Comparison of ENCODE assay signal across 11 cellular contexts in genomic region chr4:127708985-127709384, GRCh38. TPM values are rescaled to one million over a fixed set of nuclear protein-coding genes. Genes with fewer than 3 reads are reported as not detected.
DNase-seq lines count a peak whose midpoint lies in the region; ATAC-seq and TF ChIP-seq lines count a peak whose summit lies in the region.
"Had no signal": no experiment of that assay in that cellular context is flagged by ENCODE, and none has a peak within 500 bp of the region (broad histone marks: within the 10 kb centered on the region; RNA-seq: fewer than 3 reads in every experiment).

No MANE protein-coding gene starts in this region.

- CTCF ChIA-PET in HCT116 (lab: Charles Lee): interaction anchor here (0.7 to 1.1 kb wide), 2 partner anchors 8 to 23 kb away, joined by 3 read pairs; no protein-coding TSS in a partner anchor

- H3K9me3 ChIP-seq in HCT116 (ENCODE audit: control insufficient read depth in 1 of 2, insufficient read depth in 1 of 2, low read depth in 1 of 2, low read length in 2 of 2): no peaks in the 10 kb centered on the region
- no peaks in the 10 kb centered on the region for H3K9me3 ChIP-seq in gastroesophageal sphincter

- peak; percentile 99 for ATAC-seq in HCT116
- peak; percentile 50 for ATAC-seq in gastroesophageal sphincter
- ATAC-seq: activated naive CD4-positive, alpha-beta T cell treated with anti-CD3 and anti-CD28 coated beads, Interleukin-2, amount 50 U/mL, for 72 hours had no signal

- 31% methylated on average over 5 of the region's 5 CpGs for WGBS in gastroesophageal sphincter (ENCODE audit: low coverage in 1 of 2), 2 donors

- POLR2A ChIA-PET in HCT116 (lab: Charles Lee): interaction anchor here (0.9 to 1.0 kb wide), 2 partner anchors 8 to 9 kb away, joined by 3 read pairs; no protein-coding TSS in a partner anchor

- DNase-seq in HCT116 (ENCODE audit: low read depth, low spot score): peak; percentile 91
- peak; percentile 23 for DNase-seq in RPMI8226
- peak; percentile 58 for DNase-seq in skeletal muscle cell (ENCODE audit: low read depth)
- no peak for DNase-seq in D341Med (ENCODE audit: low spot score)
- no peak for DNase-seq in NCI-H2227 treated with DMSO at 0.1 percent for 48 hours (lab: John Stamatoyannopoulos, UW)
- no peak for DNase-seq in NCI-H524 (lab: John Stamatoyannopoulos, UW)
- no peak for DNase-seq in stimulated activated CD4-positive, alpha-beta T cell treated with anti-CD3 and anti-CD28 coated beads, Interleukin-4, amount 100 ng/mL, for 1 hour
- DNase-seq: stimulated activated CD4-positive, alpha-beta T cell treated with anti-CD3 and anti-CD28 coated beads, Interleukin-1b, Interleukin-23, amount 100 ng/mL, for 48 hours; T-helper 1 cell had no signal

- H3K4me2 ChIP-seq in HCT116 (ENCODE audit: low read length): peak overlapping the region; percentile 82

- H3K27ac ChIP-seq in HCT116 (ENCODE audit: low read depth, low read length): peak overlapping the region; percentile 57; the same call in 1 of the 2 replicates
- H3K27ac ChIP-seq in gastroesophageal sphincter: no peak overlapping the region

- H3K9ac ChIP-seq in HCT116 (ENCODE audit: low read length): peak overlapping the region; percentile 55

- peak; percentile 24 for TF ChIP-seq RAD21 in HCT116 (IDR thresholded peaks at IDR 0.05; ENCODE audit: low read depth)

- H3K9me2 ChIP-seq in HCT116 (ENCODE audit: insufficient read depth): no peaks in the 10 kb centered on the region

- peaks cover 20 to 34% of the 10 kb centered on the region in 2 experiments for H3K4me1 ChIP-seq in HCT116 (ENCODE audit: control insufficient read depth in 1 of 2, insufficient read depth in 2 of 2, low read length in 2 of 2)
- H3K4me1 ChIP-seq in gastroesophageal sphincter: peaks cover 0 to 8% (median 0%) of the 10 kb centered on the region in 3 donors

- RAD21 ChIA-PET in HCT116 (lab: Charles Lee; ENCODE audit: low non-redundant PET in 1 of 2, low total read pairs in 2 of 2, uncharacterized antibody in 2 of 2, unreplicated experiment in 2 of 2): no interaction called here

- H3K27me3 ChIP-seq in HCT116 (ENCODE audit: insufficient read depth, low read length): no peaks in the 10 kb centered on the region
- no peaks in the 10 kb centered on the region for H3K27me3 ChIP-seq in gastroesophageal sphincter

- H3K4me3 ChIP-seq in HCT116 (replicated peaks in 1 of 2; ENCODE audit: low read depth in 1 of 2, low read length in 2 of 2): peak overlapping the region in 1 of 2 experiments; percentile 46; a peak in 2 of 4 replicates
- H3K4me3 ChIP-seq in gastroesophageal sphincter: no peak overlapping the region
- H3K4me3 ChIP-seq in skeletal muscle cell (ENCODE audit: low read depth, low read length): no peak overlapping the region

- no peak for TF ChIP-seq POLR2A in HCT116 (IDR thresholded peaks at IDR 0.05; ENCODE audit: borderline replicate concordance, extremely low read depth, insufficient read depth, insufficient read length)
- TF ChIP-seq POLR2A in gastroesophageal sphincter (IDR thresholded peaks at IDR 0.05): no peak

- no peak for TF ChIP-seq EP300 in gastroesophageal sphincter (IDR thresholded peaks at IDR 0.05)

- no peak for TF ChIP-seq CTCF in HCT116 (IDR thresholded peaks at IDR 0.05 in 2 of 3, conservative IDR thresholded peaks at IDR 0.05 in 1 of 3; ENCODE audit: borderline replicate concordance in 1 of 3, insufficient read depth in 1 of 3, low read depth in 2 of 3, low read length in 2 of 3)
- TF ChIP-seq CTCF in gastroesophageal sphincter (IDR thresholded peaks at IDR 0.05): no peak

- no peaks in the 10 kb centered on the region for H3K36me3 ChIP-seq in HCT116 (ENCODE audit: control insufficient read depth in 1 of 2, insufficient read depth in 2 of 2, low read length in 2 of 2)
- peaks cover 0 to 58% of the 10 kb centered on the region in 2 donors for H3K36me3 ChIP-seq in gastroesophageal sphincter

- H3K79me2 ChIP-seq in HCT116 (ENCODE audit: insufficient read depth, low read length): no peaks in the 10 kb centered on the region

- intact Hi-C loops in HCT116 (cut with micrococcal nuclease): no loop called here

- BruUV-seq in HCT116 (replicated peaks; lab: Mats Ljungman, UMichigan): no TSS peak

- H2AFZ ChIP-seq in HCT116 (ENCODE audit: low read depth, low read length, poor library complexity, severe bottlenecking): peak overlapping the region; percentile 31

- H4K20me1 ChIP-seq in HCT116 (ENCODE audit: insufficient read depth): no peaks in the 10 kb centered on the region

TF ChIP-seq in HCT116, 20 proteins besides CTCF, POLR2A, EP300 and RAD21:
- no peak for TF ChIP-seq REST (IDR thresholded peaks at IDR 0.05; ENCODE audit: low read depth)
- peak; percentile 61; the same call in 1 of the 2 replicates for TF ChIP-seq POLR2AphosphoS5 (IDR thresholded peaks at IDR 0.05; ENCODE audit: low read depth, low read length)
- peak; percentile 89 for TF ChIP-seq JUND (IDR thresholded peaks at IDR 0.05)
- TF ChIP-seq CEBPB (IDR thresholded peaks at IDR 0.05; ENCODE audit: low read depth): peak; percentile 70
- TF ChIP-seq ZNF274 (IDR thresholded peaks at IDR 0.05; ENCODE audit: low read depth, low read length): no peak
- peak; percentile 95 for TF ChIP-seq CBX3 (IDR thresholded peaks at IDR 0.05; ENCODE audit: low read depth)
- no peak; the same call in 1 of the 2 replicates for TF ChIP-seq ATF3 (IDR thresholded peaks at IDR 0.05)
- TF ChIP-seq SIN3A (IDR thresholded peaks at IDR 0.05; ENCODE audit: low read depth): peak; percentile 80
- TF ChIP-seq TCF7L2 (IDR thresholded peaks at IDR 0.05; ENCODE audit: borderline replicate concordance, extremely low read depth, insufficient read depth, insufficient read length): peak; percentile 88
- TF ChIP-seq SRF (IDR thresholded peaks at IDR 0.05; ENCODE audit: low read depth): peak; percentile 67; the same call in 1 of the 2 replicates
- TF ChIP-seq MAX (IDR thresholded peaks at IDR 0.05): peak; percentile 73
- TF ChIP-seq ZFX (IDR thresholded peaks at IDR 0.05): no peak
- TF ChIP-seq ZBTB33 (IDR thresholded peaks at IDR 0.05; ENCODE audit: extremely low read depth, insufficient replicate concordance, low read length): no peak
- TF ChIP-seq EZH2 (IDR thresholded peaks at IDR 0.05): no peak
- TF ChIP-seq SP1 (IDR thresholded peaks at IDR 0.05; ENCODE audit: low read depth): peak; percentile 83
- no peak for TF ChIP-seq EGR1 (IDR thresholded peaks at IDR 0.05; ENCODE audit: low read depth)
- no peak for TF ChIP-seq ELF1 (IDR thresholded peaks at IDR 0.05; ENCODE audit: borderline replicate concordance, low read depth)
- peak; percentile 55 for TF ChIP-seq YY1 (IDR thresholded peaks at IDR 0.05; ENCODE audit: extremely low read depth, insufficient replicate concordance, low read depth, low read length)
- no peak for TF ChIP-seq EZH2phosphoT487 (IDR thresholded peaks at IDR 0.05; ENCODE audit: borderline replicate concordance)
- TF ChIP-seq FOSL1 (IDR thresholded peaks at IDR 0.05; ENCODE audit: low read depth): peak; percentile 83

RNA-seq across cellular contexts. Expression of gene SLC25A31, which starts 21.2 kb away (rescaled TPM):
- not detected for total RNA-seq in HCT116 (2021; ENCODE audit: unreplicated experiment)
- polyA plus RNA-seq in HCT116 (2012): not detected in 2 replicates
- total RNA-seq in gastroesophageal sphincter: not detected
- total RNA-seq: activated naive CD4-positive, alpha-beta T cell treated with anti-CD3 and anti-CD28 coated beads, Interleukin-2, amount 50 U/mL, for 72 hours had no signal

Comparison
In these comparisons a context has a peak if more than half of its experiments do, and no peak if none do; other contexts are left out.
1. DNase-seq: peak in HCT116 (single experiment), RPMI8226 (single experiment) and skeletal muscle cell (single experiment); none in D341Med (single experiment), NCI-H2227 treated with DMSO at 0.1 percent for 48 hours (single experiment), NCI-H524 (0 of 2) and stimulated activated CD4-positive, alpha-beta T cell treated with anti-CD3 and anti-CD28 coated beads, Interleukin-4, amount 100 ng/mL, for 1 hour (single experiment).